21 cellular contexts compared by ENCODE assay signal in genomic region chr21:27372381-27372780, GRCh38.
A peak's percentile ranks its signal among the peaks of the same experiment; 100 is the strongest.
DNase-seq lines count a peak whose midpoint lies in the region; ATAC-seq and TF ChIP-seq lines count a peak whose summit lies in the region.
"Had no signal": no experiment of that assay in that cellular context is flagged by ENCODE, and none has a peak within 500 bp of the region (broad histone marks: within the 10 kb centered on the region; RNA-seq: fewer than 3 reads in every experiment).

No MANE protein-coding gene starts in this region.

- H3K36me3 ChIP-seq in Caco-2 (ENCODE audit: control insufficient read depth, insufficient read depth, low read length) (no peaks in the 10 kb centered on the region), SJCRH30 (no peaks in the 10 kb centered on the region), MG63 (no peaks in the 10 kb centered on the region)

- peaks cover 30% of the 10 kb centered on the region for H3K4me1 ChIP-seq in Caco-2
- peaks cover 22% of the 10 kb centered on the region for H3K4me1 ChIP-seq in SJCRH30

- POLR2A ChIA-PET in Caco-2 (lab: Charles Lee): no interaction called here

- H3K9me3 ChIP-seq in Caco-2: no peaks in the 10 kb centered on the region
- no peaks in the 10 kb centered on the region for H3K9me3 ChIP-seq in SJCRH30 (replicated peaks)
- H3K9me3 ChIP-seq in MG63: no peaks in the 10 kb centered on the region; the same call in 1 of the 2 replicates

- no peak overlapping the region for H3K4me3 ChIP-seq in Caco-2 (ENCODE audit: low read depth, low read length)
- H3K4me3 ChIP-seq in SJCRH30: no peak overlapping the region
- no peak overlapping the region for H3K4me3 ChIP-seq in fibroblast of the aortic adventitia (ENCODE audit: low read depth, low read length)
- H3K4me3 ChIP-seq in MG63: no peak overlapping the region

- H3K4me1 Mint-ChIP-seq in Caco-2 (ENCODE audit: low read depth, unreplicated experiment): peaks cover 16% of the 10 kb centered on the region
- H3K4me1 Mint-ChIP-seq in activated naive CD4-positive, alpha-beta T cell treated with anti-CD3 and anti-CD28 coated beads for 36 hours (ENCODE audit: low read depth): no peaks in the 10 kb centered on the region
- H3K4me1 Mint-ChIP-seq in stimulated activated naive B cell treated with anti-CD40 and anti-IgM and Interleukin-4, amounts not matched to agents 10 μg/mL and 1 μg/mL and 100 μg/mL, for 72 hours: no peaks in the 10 kb centered on the region
- H3K4me1 Mint-ChIP-seq: CD8-positive, alpha-beta memory T cell had no signal

- no peak for ATAC-seq in stimulated activated naive B cell treated with anti-CD40 and anti-IgM and Interleukin-4, amounts not matched to agents 10 μg/mL and 1 μg/mL and 100 μg/mL, for 72 hours (replicated peaks)
- ATAC-seq: HCT116, Right ventricle myocardium inferior had no signal

- no peaks in the 10 kb centered on the region for H3K36me3 Mint-ChIP-seq in Caco-2 (ENCODE audit: insufficient read depth, unreplicated experiment)
- no peaks in the 10 kb centered on the region for H3K36me3 Mint-ChIP-seq in activated naive CD4-positive, alpha-beta T cell treated with anti-CD3 and anti-CD28 coated beads for 36 hours (ENCODE audit: low read depth)
- H3K36me3 Mint-ChIP-seq in stimulated activated naive B cell treated with anti-CD40 and anti-IgM and Interleukin-4, amounts not matched to agents 10 μg/mL and 1 μg/mL and 100 μg/mL, for 72 hours: no peaks in the 10 kb centered on the region
- H3K36me3 Mint-ChIP-seq: CD8-positive, alpha-beta memory T cell had no signal

- no peak for DNase-seq in Caco-2
- DNase-seq in SJCRH30: no peak
- DNase-seq in fibroblast of the aortic adventitia (ENCODE audit: low read depth): peak; percentile 44
- DNase-seq in renal cortical epithelial cell (ENCODE audit: low read depth): peak; percentile 14
- no peak for DNase-seq in activated naive CD4-positive, alpha-beta T cell treated with anti-CD3 and anti-CD28 coated beads for 36 hours
- DNase-seq in stimulated activated naive B cell treated with anti-CD40 and anti-IgM and Interleukin-4, amounts not matched to agents 10 μg/mL and 1 μg/mL and 100 μg/mL, for 72 hours: no peak
- DNase-seq in MG63: no peak
- DNase-seq: AML-193; C1 segment of cervical spinal cord; CD8-positive, alpha-beta memory T cell; GF-D8; GOT3; MV-4-11; NCI-H1105 treated with DMSO at 0.1 percent for 48 hours; NCI-H1694 treated with DMSO at 0.1 percent for 48 hours; NCI-H2081 treated with DMSO at 0.1 percent for 48 hours; NCI-H446 treated with DMSO at 0.1 percent for 48 hours; NCI-H526 treated with DMSO at 0.1 percent for 48 hours had no signal

- no peak for TF ChIP-seq CTCF in Caco-2 (IDR thresholded peaks at IDR 0.05; ENCODE audit: insufficient read depth in 1 of 2, low read depth in 1 of 2, low read length in 1 of 2, severe bottlenecking in 1 of 2, unreplicated experiment in 1 of 2)
- TF ChIP-seq CTCF in fibroblast of the aortic adventitia (IDR thresholded peaks at IDR 0.05; ENCODE audit: insufficient read depth, low read length): no peak

- H3K9me3 Mint-ChIP-seq in Caco-2 (ENCODE audit: unreplicated experiment): no peaks in the 10 kb centered on the region
- no peaks in the 10 kb centered on the region for H3K9me3 Mint-ChIP-seq in activated naive CD4-positive, alpha-beta T cell treated with anti-CD3 and anti-CD28 coated beads for 36 hours
- H3K9me3 Mint-ChIP-seq in stimulated activated naive B cell treated with anti-CD40 and anti-IgM and Interleukin-4, amounts not matched to agents 10 μg/mL and 1 μg/mL and 100 μg/mL, for 72 hours: no peaks in the 10 kb centered on the region

- intact Hi-C loops in Caco-2 (cut with micrococcal nuclease; ENCODE audit: unreplicated experiment): no loop called here
- intact Hi-C loops in activated naive CD4-positive, alpha-beta T cell treated with anti-CD3 and anti-CD28 coated beads for 36 hours (cut with micrococcal nuclease): no loop called here

- no peaks in the 10 kb centered on the region for H3K27me3 ChIP-seq in Caco-2 (replicated peaks; ENCODE audit: control insufficient read depth, insufficient read depth, low read length)
- no peaks in the 10 kb centered on the region for H3K27me3 ChIP-seq in SJCRH30
- H3K27me3 ChIP-seq in MG63: no peaks in the 10 kb centered on the region

- CTCF ChIA-PET in Caco-2 (lab: Charles Lee): no interaction called here
- CTCF ChIA-PET in activated naive CD4-positive, alpha-beta T cell treated with anti-CD3 and anti-CD28 coated beads for 36 hours (lab: Charles Lee): no interaction called here

- BruUV-seq in Caco-2 (replicated peaks; lab: Mats Ljungman, UMichigan): no TSS peak

- H3K4me3 Mint-ChIP-seq in Caco-2 (ENCODE audit: unreplicated experiment): no peak overlapping the region
- H3K4me3 Mint-ChIP-seq in activated naive CD4-positive, alpha-beta T cell treated with anti-CD3 and anti-CD28 coated beads for 36 hours: no peak overlapping the region
- H3K4me3 Mint-ChIP-seq in stimulated activated naive B cell treated with anti-CD40 and anti-IgM and Interleukin-4, amounts not matched to agents 10 μg/mL and 1 μg/mL and 100 μg/mL, for 72 hours: no peak overlapping the region
- H3K4me3 Mint-ChIP-seq: CD8-positive, alpha-beta memory T cell had no signal

- peak overlapping the region; percentile 60 for H3K27ac Mint-ChIP-seq in Caco-2 (ENCODE audit: unreplicated experiment)
- no peak overlapping the region for H3K27ac Mint-ChIP-seq in activated naive CD4-positive, alpha-beta T cell treated with anti-CD3 and anti-CD28 coated beads for 36 hours
- H3K27ac Mint-ChIP-seq in stimulated activated naive B cell treated with anti-CD40 and anti-IgM and Interleukin-4, amounts not matched to agents 10 μg/mL and 1 μg/mL and 100 μg/mL, for 72 hours: no peak overlapping the region
- H3K27ac Mint-ChIP-seq: CD8-positive, alpha-beta memory T cell had no signal

- H3K27me3 Mint-ChIP-seq in Caco-2 (ENCODE audit: insufficient read depth, unreplicated experiment): no peaks in the 10 kb centered on the region
- no peaks in the 10 kb centered on the region for H3K27me3 Mint-ChIP-seq in activated naive CD4-positive, alpha-beta T cell treated with anti-CD3 and anti-CD28 coated beads for 36 hours (ENCODE audit: low read depth)
- H3K27me3 Mint-ChIP-seq in stimulated activated naive B cell treated with anti-CD40 and anti-IgM and Interleukin-4, amounts not matched to agents 10 μg/mL and 1 μg/mL and 100 μg/mL, for 72 hours: no peaks in the 10 kb centered on the region
- H3K27me3 Mint-ChIP-seq: CD8-positive, alpha-beta memory T cell had no signal

- peak overlapping the region; percentile 64 for H3K27ac ChIP-seq in SJCRH30
- H3K27ac ChIP-seq: KMS-11 had no signal

Comparison
In these comparisons a context has a peak if more than half of its experiments do, and no peak if none do; other contexts are left out.
1. DNase-seq: peak in fibroblast of the aortic adventitia (single experiment) and renal cortical epithelial cell (single experiment); none in Caco-2 (0 of 2), SJCRH30 (0 of 2), activated naive CD4-positive, alpha-beta T cell treated with anti-CD3 and anti-CD28 coated beads for 36 hours (single experiment), stimulated activated naive B cell treated with anti-CD40 and anti-IgM and Interleukin-4, amounts not matched to agents 10 μg/mL and 1 μg/mL and 100 μg/mL, for 72 hours (single experiment) and MG63 (single experiment).